ENCODE assay signal across 2 cellular contexts in genomic region chr2:128416781-128417180, GRCh38.
TF ChIP-seq lines count a peak whose summit lies in the region.

No MANE protein-coding gene starts in this region.

TF ChIP-seq in SK-N-SH, 30 proteins besides CTCF, POLR2A, EP300 and RAD21 (continued from another document):
- TF ChIP-seq, protein P1, sequence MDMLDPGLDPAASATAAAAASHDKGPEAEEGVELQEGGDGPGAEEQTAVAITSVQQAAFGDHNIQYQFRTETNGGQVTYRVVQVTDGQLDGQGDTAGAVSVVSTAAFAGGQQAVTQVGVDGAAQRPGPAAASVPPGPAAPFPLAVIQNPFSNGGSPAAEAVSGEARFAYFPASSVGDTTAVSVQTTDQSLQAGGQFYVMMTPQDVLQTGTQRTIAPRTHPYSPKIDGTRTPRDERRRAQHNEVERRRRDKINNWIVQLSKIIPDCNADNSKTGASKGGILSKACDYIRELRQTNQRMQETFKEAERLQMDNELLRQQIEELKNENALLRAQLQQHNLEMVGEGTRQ (IDR thresholded peaks at IDR 0.05; ENCODE audit: borderline replicate concordance, low read depth, low read length), result no peak
- no peak for TF ChIP-seq MXI1 (IDR thresholded peaks at IDR 0.05; ENCODE audit: low read depth, low read length)
- TF ChIP-seq USF1 (IDR thresholded peaks at IDR 0.05; ENCODE audit: borderline replicate concordance, low read depth), result no peak
- no peak for TF ChIP-seq SIN3A (IDR thresholded peaks at IDR 0.05; ENCODE audit: borderline replicate concordance, low read depth, low read length)
- TF ChIP-seq POLR2AphosphoS5 (IDR thresholded peaks at IDR 0.05; ENCODE audit: low read depth, low read length), result no peak
- TF ChIP-seq GABPA (IDR thresholded peaks at IDR 0.05; ENCODE audit: low read depth), result no peak
- TF ChIP-seq TAF1 (IDR thresholded peaks at IDR 0.05; ENCODE audit: borderline replicate concordance, low read depth, low read length), result no peak
- TF ChIP-seq ELF1 (IDR thresholded peaks at IDR 0.05), result no peak
- no peak for TF ChIP-seq RFX5 (IDR thresholded peaks at IDR 0.05; ENCODE audit: low read length)

TF ChIP-seq in SK-N-SH treated with all-trans-retinoic acid at 6 μM for 48 hours, 23 proteins besides CTCF, POLR2A, EP300 and RAD21 (continued from another document):
- no peak for TF ChIP-seq TSHZ2 (CRISPR knock-in tag; IDR thresholded peaks at IDR 0.05)
- TF ChIP-seq GLIS3 (CRISPR knock-in tag; IDR thresholded peaks at IDR 0.05), result no peak
- TF ChIP-seq PPARA (CRISPR knock-in tag; IDR thresholded peaks at IDR 0.05; ENCODE audit: borderline replicate concordance), result no peak
- TF ChIP-seq CSRNP3 (CRISPR knock-in tag; IDR thresholded peaks at IDR 0.05), result no peak
- no peak for TF ChIP-seq RARB (CRISPR knock-in tag; IDR thresholded peaks at IDR 0.05)
- no peak for TF ChIP-seq ARNTL (CRISPR knock-in tag; IDR thresholded peaks at IDR 0.05; ENCODE audit: borderline replicate concordance, low read depth)
- TF ChIP-seq BACH2 (CRISPR knock-in tag; IDR thresholded peaks at IDR 0.05; ENCODE audit: borderline replicate concordance), result no peak
- TF ChIP-seq ZFP30 (CRISPR knock-in tag; IDR thresholded peaks at IDR 0.05), result no peak
- no peak for TF ChIP-seq ZFP3 (CRISPR knock-in tag; IDR thresholded peaks at IDR 0.05)
- no peak for TF ChIP-seq TCF4 (CRISPR knock-in tag; IDR thresholded peaks at IDR 0.05; ENCODE audit: borderline replicate concordance)
- TF ChIP-seq PATZ1 (CRISPR knock-in tag; IDR thresholded peaks at IDR 0.05; ENCODE audit: borderline replicate concordance), result no peak
- no peak for TF ChIP-seq SNAI2 (CRISPR knock-in tag; IDR thresholded peaks at IDR 0.05)
- TF ChIP-seq TOX (CRISPR knock-in tag; IDR thresholded peaks at IDR 0.05; ENCODE audit: borderline replicate concordance), result no peak
